In the genomic region with DNA sequence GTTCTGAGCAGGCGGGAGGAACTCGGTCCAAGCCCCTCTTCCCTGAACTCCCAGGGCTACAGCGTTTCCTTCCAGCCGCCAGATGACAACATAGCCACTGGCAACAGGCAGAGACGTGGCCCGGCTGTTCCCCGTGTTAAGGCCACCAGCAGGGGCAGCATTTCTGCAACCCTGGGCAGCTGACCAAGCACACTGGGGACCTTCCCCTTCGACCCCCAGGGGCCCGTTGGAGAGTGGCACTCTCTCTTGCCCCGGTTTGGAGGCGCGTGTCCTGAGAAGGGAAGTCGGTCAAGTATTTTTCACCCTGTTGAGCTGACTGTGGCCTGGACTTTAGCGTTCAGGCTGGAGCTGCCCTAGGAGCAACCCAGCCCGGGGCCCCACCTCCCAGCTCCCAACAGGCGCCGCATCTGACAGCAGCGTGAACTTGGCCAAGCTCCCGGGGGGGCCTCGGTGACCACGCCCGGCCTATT, we compare ENCODE assay signal across 9 cellular contexts. TPM values are rescaled to one million over a fixed set of nuclear protein-coding genes. Genes with fewer than 3 reads are reported as not detected.
DNase-seq lines count a peak whose midpoint lies in the region; ATAC-seq and TF ChIP-seq lines count a peak whose summit lies in the region.
"Had no signal": no experiment of that assay in that cellular context is flagged by ENCODE, and none has a peak within 500 bp of the region (broad histone marks: within the 10 kb centered on the region; RNA-seq: fewer than 3 reads in every experiment).

No MANE protein-coding gene starts in this region.

- H3K9me3 Mint-ChIP-seq in H9: peaks cover 0 to 2% of the 10 kb centered on the region in 2 experiments; a peak in 1 of 5 replicates

- H3K27ac ChIP-seq in AG04450 (ENCODE audit: low read depth, low read length) (no peak overlapping the region), H9 (ENCODE audit: insufficient read length, low read depth, low read length) (no peak overlapping the region), body of pancreas (no peak overlapping the region)
- H3K27ac ChIP-seq: suprapubic skin had no signal

- H3K9ac ChIP-seq in H9 (ENCODE audit: extremely low read depth, insufficient read length, low read length): no peak overlapping the region

- WGBS in H9 (ENCODE audit: extremely low coverage, insufficient read length, low lambda C conversion rate): no CpG with 5 or more reads among the region's 22 CpGs
- 40 to 64% methylated on average over 12 to 22 of the region's 22 CpGs for WGBS in body of pancreas, 2 donors

- H2BK120ac ChIP-seq in H9 (ENCODE audit: low read depth, low read length, poor library complexity, severe bottlenecking): no peak overlapping the region

- H3K56ac ChIP-seq in H9 (ENCODE audit: insufficient read length, low read depth, low read length): no peak overlapping the region

- H2BK12ac ChIP-seq in H9 (ENCODE audit: insufficient read length, low read depth, low read length): no peak overlapping the region

- H3K4me3 Mint-ChIP-seq in H9: no peak overlapping the region; a peak in 1 of 5 replicates

- H2AK5ac ChIP-seq in H9 (ENCODE audit: insufficient read length, low read length): no peak overlapping the region

- H3K36me3 ChIP-seq in body of pancreas (replicated peaks in 1 of 2; ENCODE audit: insufficient read depth in 1 of 2, low read depth in 2 of 2): no peaks in the 10 kb centered on the region
- H3K36me3 ChIP-seq: suprapubic skin had no signal

- H2BK20ac ChIP-seq in H9 (ENCODE audit: low read depth, low read length, poor library complexity, severe bottlenecking): no peak overlapping the region

- H2AFZ ChIP-seq in H9 (ENCODE audit: low read length): no peak overlapping the region

- TF ChIP-seq CTCF in AG04450 (IDR thresholded peaks at IDR 0.05; ENCODE audit: low read depth, low read length) (peak; percentile 38), H9 (conservative IDR thresholded peaks at IDR 0.05) (peak; percentile 88), body of pancreas (IDR thresholded peaks at IDR 0.05) (peak in 2 of 7 experiments; percentile 6 to 12)

- no peaks in the 10 kb centered on the region for H3K79me2 ChIP-seq in H9 (ENCODE audit: insufficient read depth, low read length)

- no peak overlapping the region for H3K18ac ChIP-seq in H9 (ENCODE audit: insufficient read length, low read depth, low read length)

- H2BK15ac ChIP-seq in H9 (ENCODE audit: low read depth, low read length): no peak overlapping the region

- H4K5ac ChIP-seq in H9 (ENCODE audit: insufficient read length, low read depth, low read length): no peak overlapping the region

- H3K4me1 Mint-ChIP-seq in H9: peaks cover 14 to 17% of the 10 kb centered on the region in 2 experiments

- H3K9me3 ChIP-seq in AG04450 (ENCODE audit: control insufficient read depth, insufficient read depth, low read length) (peaks cover 7% of the 10 kb centered on the region; the same call in 1 of the 2 replicates), H9 (ENCODE audit: control insufficient read depth, low read depth, low read length) (no peaks in the 10 kb centered on the region), body of pancreas (no peaks in the 10 kb centered on the region)
- H3K9me3 ChIP-seq: suprapubic skin had no signal

- H4K20me1 ChIP-seq in H9 (ENCODE audit: control insufficient read depth, insufficient read depth, insufficient read length): no peaks in the 10 kb centered on the region

- DNase-seq in AG04450 (ENCODE audit: low read depth, low spot score) (no peak), H9 (peak; percentile 93), body of pancreas (peak in 3 of 4 donors; percentile 15 to 20 (median 16)), iPS-NIHi7 (ENCODE audit: extremely low spot score) (peak; percentile 92), RPMI8226 (no peak)
- no peak for DNase-seq in activated CD4-positive, alpha-beta T cell treated with anti-CD3 and anti-CD28 coated beads, Interleukin-2, amount 50 U/mL, for 48 hours

- POLR2A ChIA-PET in AG04450 (lab: Yijun Ruan, JAX): no interaction called here

- no peak for TF ChIP-seq POLR2A in body of pancreas (IDR thresholded peaks at IDR 0.05)

- peak overlapping the region in 1 of 3 experiments; percentile 91; a peak in 2 of 7 replicates for H3K27ac Mint-ChIP-seq in H9

- H3K14ac ChIP-seq in H9 (ENCODE audit: insufficient read depth, low read length): no peak overlapping the region; the same call in 1 of the 2 replicates

- no peak overlapping the region for H3K4me3 ChIP-seq in AG04450 (ENCODE audit: low read depth, low read length)
- no peak overlapping the region for H3K4me3 ChIP-seq in body of pancreas
- H3K4me3 ChIP-seq: suprapubic skin had no signal

- H3K4ac ChIP-seq in H9 (ENCODE audit: low read depth, low read length): no peak overlapping the region

- CTCF ChIA-PET in AG04450 (lab: Charles Lee): interaction anchor here (0.6 to 1.9 kb wide), 6 partner anchors 9 to 574 kb away, joined by 3 to 8 read pairs (median 4); no protein-coding TSS in a partner anchor

- no peak overlapping the region for H3K23ac ChIP-seq in H9 (ENCODE audit: insufficient read length, low read depth, low read length)

- H4K8ac ChIP-seq in H9 (replicated peaks; ENCODE audit: insufficient read length, low read depth, low read length): no peak overlapping the region

- H3T11ph ChIP-seq in H9 (ENCODE audit: low read length): no peak overlapping the region

- no peak overlapping the region for H2BK5ac ChIP-seq in H9 (ENCODE audit: insufficient read length, low read length)

- peaks cover 3% of the 10 kb centered on the region for H3K27me3 ChIP-seq in AG04450 (ENCODE audit: control insufficient read depth, insufficient read depth, low read length)
- H3K27me3 ChIP-seq in H9 (ENCODE audit: insufficient read depth, low read length): no peaks in the 10 kb centered on the region
- no peaks in the 10 kb centered on the region for H3K27me3 ChIP-seq in body of pancreas
- H3K27me3 ChIP-seq: suprapubic skin had no signal

- intact Hi-C loops in body of pancreas (cut with DNase I): no loop called here

- peaks cover 0 to 3% (median 1%) of the 10 kb centered on the region in 3 experiments; a peak in 5 of 7 replicates for H3K36me3 Mint-ChIP-seq in H9 (ENCODE audit: insufficient read depth in 1 of 3, low read depth in 3 of 3)

- H3K4me2 ChIP-seq in H9 (ENCODE audit: insufficient read depth, insufficient read length, low read length): peak overlapping the region; percentile 20

- H4K91ac ChIP-seq in H9 (ENCODE audit: insufficient read length, low read depth, low read length): no peak overlapping the region

- H3K79me1 ChIP-seq in H9 (ENCODE audit: insufficient read depth, low read depth, low read length, poor library complexity, severe bottlenecking): no peaks in the 10 kb centered on the region

- ATAC-seq in body of pancreas (peak; percentile 33), HG02571 (IDR thresholded peaks at IDR 0.05; ENCODE audit: unreplicated experiment) (no peak)
- no peak for ATAC-seq in activated CD4-positive, CD25-positive, alpha-beta regulatory T cell treated with anti-CD3 and anti-CD28 coated beads, Interleukin-2, amount 50 U/mL, for 24 hours

- H3K4me1 ChIP-seq in H9 (ENCODE audit: insufficient read depth, low read length) (no peaks in the 10 kb centered on the region), body of pancreas (no peaks in the 10 kb centered on the region)
- H3K4me1 ChIP-seq: suprapubic skin had no signal

- no peaks in the 10 kb centered on the region for H3K23me2 ChIP-seq in H9 (ENCODE audit: insufficient read length, low read depth, low read length, poor library complexity, severe bottlenecking)

- no peaks in the 10 kb centered on the region; the same call in 1 of the 2 replicates for H3K27me3 Mint-ChIP-seq in H9 (ENCODE audit: low read depth)

RNA-seq across cellular contexts. Expression of a gene that starts 37.6 kb away (rescaled TPM):
- 3.9 and 4.6 TPM in 2 replicates for polyA plus RNA-seq in AG04450 (2011; rRNA removed)
- 7.1 and 8.8 TPM in 2 replicates for polyA minus RNA-seq in AG04450 (2011; rRNA and poly(A)+ RNA removed)
- total RNA-seq in H9 (2021): 6.7 and 8.7 TPM in 2 replicates
- total RNA-seq in body of pancreas: 10 to 100 TPM in 1 of 2 donors, 1 to 10 TPM in 1; 9.1 to 23.4 TPM

RNA-seq across cellular contexts. Expression of a gene that starts 37.7 kb away (rescaled TPM):
- 5.5 and 7.8 TPM in 2 replicates for polyA plus RNA-seq in AG04450 (2011; rRNA removed)
- 1.1 and 2.6 TPM in 2 replicates for polyA minus RNA-seq in AG04450 (2011; rRNA and poly(A)+ RNA removed)
- 47.0 and 50.9 TPM in 2 replicates for total RNA-seq in H9 (2021)
- total RNA-seq in body of pancreas: 10 to 100 TPM in 1 of 2 donors, 1 to 10 TPM in 1; 7.6 to 12.5 TPM

RNA-seq across cellular contexts. Expression of a gene that starts 59.2 kb away (rescaled TPM):
- 10.4 and 14.7 TPM in 2 replicates for polyA plus RNA-seq in AG04450 (2011; rRNA removed)
- polyA minus RNA-seq in AG04450 (2011; rRNA and poly(A)+ RNA removed): 3.0 and 6.6 TPM in 2 replicates
- total RNA-seq in H9 (2021) (7.9 and 9.3 TPM in 2 replicates), body of pancreas (1 to 10 TPM in 1 of 2 donors, under 1 TPM in 1; 0.78 to 1.3 TPM)

Comparison
In these comparisons a context has a peak if more than half of its experiments do, and no peak if none do; other contexts are left out.
1. DNase-seq: peak in H9 (single experiment), body of pancreas (3 of 4) and iPS-NIHi7 (single experiment); none in AG04450 (single experiment), activated CD4-positive, alpha-beta T cell treated with anti-CD3 and anti-CD28 coated beads, Interleukin-2, amount 50 U/mL, for 48 hours (0 of 2) and RPMI8226 (single experiment).